Comparison of ENCODE assay signal across 16 cellular contexts in the genomic region with DNA sequence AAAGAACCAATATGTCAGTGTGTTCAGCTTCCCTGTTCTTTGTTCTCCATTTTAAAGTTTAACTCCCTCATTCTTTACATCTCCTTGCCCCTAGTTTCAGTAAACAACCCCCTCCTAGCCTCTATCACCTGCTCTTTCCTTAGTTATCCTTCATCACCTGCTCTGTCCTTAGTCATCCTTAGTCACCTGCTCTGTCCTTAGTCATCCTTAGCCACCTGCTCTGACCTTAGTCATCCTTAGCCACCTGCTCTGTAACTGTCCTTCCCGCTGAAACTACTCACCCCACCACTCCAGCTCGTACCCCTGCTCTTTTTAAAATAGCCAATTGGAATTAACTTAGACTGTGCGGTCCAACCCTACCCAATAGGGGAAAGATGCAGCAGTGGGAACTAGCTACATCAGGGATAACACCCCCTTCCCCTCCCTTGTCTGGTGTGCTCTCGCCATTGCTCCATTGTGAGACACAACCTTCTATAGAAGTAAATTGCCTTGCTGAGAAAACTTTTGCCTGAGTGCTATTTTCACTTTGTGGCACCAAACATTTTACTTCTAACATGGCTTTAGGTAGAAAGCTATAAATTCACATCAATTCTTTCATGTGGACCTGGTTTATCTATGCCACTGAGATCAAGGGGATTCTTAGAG. TPM values are rescaled to one million over a fixed set of nuclear protein-coding genes. Genes with fewer than 3 reads are reported as not detected.
"Had no signal": no experiment of that assay in that cellular context is flagged by ENCODE, and none has a peak within 500 bp of the region (broad histone marks: within the 10 kb centered on the region; RNA-seq: fewer than 3 reads in every experiment).

No MANE protein-coding gene starts in this region.

- DNase-seq: colonic mucosa; dermis blood vessel endothelial cell; erythroblast; foreskin melanocyte; head of caudate nucleus; kidney; left colon; mucosa of descending colon; naive thymus-derived CD8-positive, alpha-beta T cell; nucleus accumbens; ovary; small intestine; stimulated activated CD4-positive, alpha-beta T cell treated with anti-CD3 and anti-CD28 coated beads, Interleukin-12 subunit alpha, Interleukin-12 subunit beta, amount 100 ng/mL, for 4 hours; stimulated activated naive CD4-positive, alpha-beta T cell treated with Interleukin-2 at 50 U/mL for 16 hours had no signal

- H3K9me3 ChIP-seq: colonic mucosa, mucosa of descending colon, ovary, right atrium auricular region had no signal

- H3K4me3 Mint-ChIP-seq: naive thymus-derived CD8-positive, alpha-beta T cell had no signal

- H3K4me1 Mint-ChIP-seq: naive thymus-derived CD8-positive, alpha-beta T cell had no signal

- H2AFZ ChIP-seq: hepatocyte had no signal

- H3K36me3 ChIP-seq: colonic mucosa, ovary had no signal

- H3K27me3 ChIP-seq: colonic mucosa, hepatocyte, ovary, right atrium auricular region had no signal

- H3K4me3 ChIP-seq: colonic mucosa, hepatocyte, mucosa of descending colon, ovary, right atrium auricular region had no signal

- H3K4me2 ChIP-seq: hepatocyte had no signal

- H3K79me2 ChIP-seq: hepatocyte had no signal

- H3K27ac ChIP-seq: colonic mucosa, hepatocyte, ovary, right atrium auricular region had no signal

- H3K27ac Mint-ChIP-seq: naive thymus-derived CD8-positive, alpha-beta T cell had no signal

- H3K4me1 ChIP-seq: colonic mucosa had no signal

- ATAC-seq: left colon; mucosa of descending colon; naive thymus-derived CD8-positive, alpha-beta T cell had no signal

RNA-seq across cellular contexts. Expression of a gene that starts 16.2 kb away (rescaled TPM):
- total RNA-seq: naive thymus-derived CD8-positive, alpha-beta T cell had no signal
- polyA plus RNA-seq: naive thymus-derived CD8-positive, alpha-beta T cell had no signal
